ENCODE assay signal across 22 cellular contexts in the genomic region with DNA sequence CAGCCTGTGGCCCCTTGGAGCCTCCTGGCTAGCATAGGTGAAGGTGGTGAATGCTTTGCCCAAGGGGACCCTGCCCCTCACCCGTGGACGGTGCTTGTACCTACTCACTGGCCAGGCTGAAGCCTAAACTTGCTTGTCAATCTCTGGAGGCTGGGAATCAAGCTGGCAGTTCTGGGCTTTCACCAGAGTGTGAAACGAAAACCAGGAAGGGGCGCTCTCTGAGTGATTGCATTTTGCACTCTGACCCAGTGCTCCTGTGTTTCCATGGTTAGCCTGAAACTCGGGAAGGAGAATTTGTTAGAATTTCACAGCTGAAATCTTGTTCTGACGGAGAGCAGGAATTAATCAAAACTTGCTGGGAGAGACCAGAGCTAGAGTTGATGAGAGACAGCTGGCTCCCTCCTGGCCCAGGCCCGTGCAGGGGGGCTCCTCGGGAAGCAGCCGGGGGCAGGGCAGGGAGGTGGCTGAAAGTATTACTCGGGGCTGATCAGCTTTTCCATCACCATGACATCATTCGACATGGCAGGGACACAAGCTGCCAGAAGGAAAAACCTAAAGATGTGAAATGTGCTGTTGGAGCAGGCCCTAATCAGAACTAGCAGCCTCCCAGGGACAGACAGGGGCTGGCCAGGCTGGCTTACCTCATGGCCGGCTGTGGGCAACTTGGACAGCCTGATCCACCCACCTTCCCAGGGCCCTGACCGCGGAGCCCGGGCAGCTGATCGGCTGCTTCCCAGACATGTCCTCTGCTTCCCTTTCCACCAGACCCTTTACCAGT.
DNase-seq lines count a peak whose midpoint lies in the region; ATAC-seq, FAIRE-seq and TF ChIP-seq lines count a peak whose summit lies in the region.
"Had no signal": no experiment of that assay in that cellular context is flagged by ENCODE, and none has a peak within 500 bp of the region (broad histone marks: within the 10 kb centered on the region; RNA-seq: fewer than 3 reads in every experiment).

No MANE protein-coding gene starts in this region.

- H4K8ac ChIP-seq in neuronal stem cell (ENCODE audit: low read depth, low read length): no peak overlapping the region

- no peak overlapping the region for H2AK5ac ChIP-seq in neuronal stem cell (ENCODE audit: low read depth, low read length)

- peaks cover 0 to 71% (median 25%) of the 10 kb centered on the region in 12 donors for H3K4me1 ChIP-seq in heart left ventricle
- H3K4me1 ChIP-seq in neuronal stem cell (ENCODE audit: control insufficient read depth in 2 of 2, insufficient read depth in 1 of 2, low read depth in 1 of 2, low read length in 2 of 2): no peaks in the 10 kb centered on the region
- H3K4me1 ChIP-seq: colonic mucosa, parathyroid adenoma had no signal

- no peak overlapping the region for H3K14ac ChIP-seq in neuronal stem cell (ENCODE audit: low read length)

- no peak overlapping the region for H3K23ac ChIP-seq in neuronal stem cell (ENCODE audit: low read depth, low read length, poor library complexity)

- no peaks in the 10 kb centered on the region for H3K27me3 ChIP-seq in heart left ventricle
- no peaks in the 10 kb centered on the region for H3K27me3 ChIP-seq in neuronal stem cell (ENCODE audit: control insufficient read depth in 3 of 3, insufficient read depth in 3 of 3, low read depth in 1 of 3, low read length in 3 of 3)
- H3K27me3 ChIP-seq: colonic mucosa had no signal

- H3K18ac ChIP-seq in neuronal stem cell (ENCODE audit: low read length): peak overlapping the region; percentile 69

- no peak overlapping the region for H3K4me3 ChIP-seq in heart left ventricle
- no peak overlapping the region for H3K4me3 ChIP-seq in neuronal stem cell (ENCODE audit: low read length in 2 of 2)
- H3K4me3 ChIP-seq: colonic mucosa had no signal

- no peak for FAIRE-seq in GM19239 (lab: Jason Lieb, UNC)
- FAIRE-seq: A204.1 had no signal

- no peak overlapping the region for H2BK12ac ChIP-seq in neuronal stem cell (ENCODE audit: low read length)

- H3K9me3 ChIP-seq in heart left ventricle (no peaks in the 10 kb centered on the region), neuronal stem cell (replicated peaks in 1 of 2; ENCODE audit: control insufficient read depth in 2 of 2, insufficient read depth in 1 of 2, low read depth in 1 of 2, low read length in 2 of 2) (no peaks in the 10 kb centered on the region)
- H3K9me3 ChIP-seq: colonic mucosa had no signal

- H3K27ac ChIP-seq in heart left ventricle: peak overlapping the region in 10 of 12 donors; percentile 17 to 78 (median 61)
- H3K27ac ChIP-seq in neuronal stem cell (replicated peaks; ENCODE audit: low read length): no peak overlapping the region
- H3K27ac ChIP-seq: colonic mucosa, parathyroid adenoma had no signal

- whole genome bisulfite sequencing in heart left ventricle, 4 donors: 47 to 57% (median 54%) methylated on average over 16 of the region's 16 CpGs
- no CpG with 5 or more reads among the region's 16 CpGs for WGBS in neuronal stem cell (ENCODE audit: extremely low coverage in 2 of 2, insufficient read length in 2 of 2, insufficient replicate concordance in 1 of 2), 2 donors

- no peak overlapping the region for H2BK5ac ChIP-seq in neuronal stem cell (ENCODE audit: low read length)

- ATAC-seq in Right ventricle myocardium inferior (peak; percentile 49), heart left ventricle (peak in 3 of 4 donors; percentile 55 to 60 (median 56)), GM21447 (IDR thresholded peaks at IDR 0.05; ENCODE audit: unreplicated experiment) (no peak)
- ATAC-seq: activated naive CD8-positive, alpha-beta T cell treated with anti-CD3 and anti-CD28 coated beads, Interleukin-2, amount 50 U/mL, for 24 hours had no signal

- no peak overlapping the region for H3K4ac ChIP-seq in neuronal stem cell (ENCODE audit: low read length)

- intact Hi-C loops in Right ventricle myocardium inferior (cut with DNase I): loop anchor here (10.0 kb wide), 1 partner anchor 237 kb away; no protein-coding TSS in a partner anchor
- intact Hi-C loops in cardiac septum (cut with DNase I): loop anchor here (5.0 kb wide), 1 partner anchor 199 kb away; no protein-coding TSS in a partner anchor
- intact Hi-C loops in heart left ventricle (cut with DNase I): loop anchor here in 1 of 10 donors (10.0 kb wide), 2 partner anchors 207 to 237 kb away; no protein-coding TSS in a partner anchor

- no peak for TF ChIP-seq POLR2A in heart left ventricle (IDR thresholded peaks at IDR 0.05)

- TF ChIP-seq CTCF in heart left ventricle (IDR thresholded peaks at IDR 0.05): no peak

- peak overlapping the region; percentile 21 for H3K9ac ChIP-seq in neuronal stem cell (ENCODE audit: low read depth, low read length, poor library complexity)
- H3K9ac ChIP-seq: parathyroid adenoma had no signal

- H3K4me2 ChIP-seq in neuronal stem cell (ENCODE audit: insufficient read depth, low read length, poor library complexity, severe bottlenecking): no peak overlapping the region

- H4K91ac ChIP-seq in neuronal stem cell (ENCODE audit: low read depth, low read length, poor library complexity): no peak overlapping the region

- no peaks in the 10 kb centered on the region for H3K79me1 ChIP-seq in neuronal stem cell (ENCODE audit: low read depth, low read length)

- no peak overlapping the region for H2BK120ac ChIP-seq in neuronal stem cell (ENCODE audit: low read depth, low read length)

- DNase-seq in Right ventricle myocardium inferior (ENCODE audit: missing footprints) (no peak), cardiac septum (ENCODE audit: low spot score) (no peak), heart left ventricle (peak in 2 of 5 donors; percentile 46 to 60), neuronal stem cell (ENCODE audit: low spot score) (no peak), GM19239 (ENCODE audit: insufficient read length, low spot score) (no peak), NCI-H2196 treated with DMSO at 0.1 percent for 48 hours (lab: John Stamatoyannopoulos, UW; ENCODE audit: unreplicated experiment) (no peak)
- DNase-seq in activated CD8-positive, alpha-beta memory T cell treated with anti-CD3 and anti-CD28 coated beads for 24 hours: no peak
- DNase-seq: activated CD4-positive, alpha-beta T cell treated with anti-CD3 and anti-CD28 coated beads, Interleukin-2, amount 10 ng/mL, durations not matched to agents 24 days and 14 days; activated naive CD8-positive, alpha-beta T cell treated with anti-CD3 and anti-CD28 coated beads, Interleukin-2, amount 50 U/mL, for 24 hours; activated T-cell treated with anti-CD3 and anti-CD28 coated beads, Interleukin-2, amount 50 U/mL, for 24 hours; CD4-positive, alpha-beta T cell; colonic mucosa; GDM1; midbrain; NCI-H1694; NCI-H748 treated with DMSO at 0.1 percent for 48 hours; SHP77 treated with DMSO at 0.1 percent for 48 hours; T-helper 9 cell; trophoblast cell had no signal

- H2AFZ ChIP-seq in neuronal stem cell (ENCODE audit: low read length): peak overlapping the region; percentile 1
- H2AFZ ChIP-seq: parathyroid adenoma had no signal

- H3K36me3 ChIP-seq in heart left ventricle: peaks cover 0 to 94% (median 59%) of the 10 kb centered on the region in 9 donors
- H3K36me3 ChIP-seq in neuronal stem cell (replicated peaks in 1 of 2; ENCODE audit: control insufficient read depth in 2 of 2, insufficient read depth in 2 of 2, low read length in 2 of 2): peaks cover 0 to 15% of the 10 kb centered on the region in 2 donors
- H3K36me3 ChIP-seq: colonic mucosa had no signal

- H2BK15ac ChIP-seq in neuronal stem cell (ENCODE audit: low read length): no peak overlapping the region
